Comparison of ENCODE assay signal across 1 cellular context in the genomic region with DNA sequence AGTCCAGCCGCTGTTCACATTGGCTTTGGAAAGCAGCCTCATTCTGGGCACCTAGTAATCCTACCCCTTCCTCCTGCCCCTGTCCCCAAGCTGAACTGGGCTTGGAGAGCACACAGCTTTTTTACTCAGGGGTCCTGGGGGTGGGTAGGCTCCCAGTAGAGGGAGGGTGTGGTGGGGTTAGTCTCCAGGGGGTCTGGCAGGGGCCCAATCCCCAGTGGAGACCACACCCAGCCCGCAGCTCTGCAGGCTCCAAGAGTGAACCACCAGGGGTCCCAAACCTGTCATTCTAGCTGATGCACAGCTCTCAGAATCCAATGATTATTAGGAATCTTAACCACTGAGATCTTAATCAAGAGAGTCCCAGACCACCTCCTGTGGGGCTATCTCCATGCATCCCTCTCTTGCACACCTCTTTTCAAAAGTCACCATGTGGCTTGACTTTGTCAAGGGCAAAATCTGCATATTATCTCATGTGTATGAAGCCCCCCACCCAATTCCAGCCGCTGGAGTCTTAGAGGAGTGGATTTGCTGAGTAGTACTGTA.
TF ChIP-seq lines count a peak whose summit lies in the region.

No MANE protein-coding gene starts in this region.

TF ChIP-seq in endothelial cell of umbilical vein, 7 proteins besides CTCF, POLR2A, EP300 and RAD21:
- TF ChIP-seq MYC (IDR thresholded peaks at IDR 0.05; ENCODE audit: low read depth, low read length), result no peak
- TF ChIP-seq, protein P1, sequence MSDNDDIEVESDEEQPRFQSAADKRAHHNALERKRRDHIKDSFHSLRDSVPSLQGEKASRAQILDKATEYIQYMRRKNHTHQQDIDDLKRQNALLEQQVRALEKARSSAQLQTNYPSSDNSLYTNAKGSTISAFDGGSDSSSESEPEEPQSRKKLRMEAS (IDR thresholded peaks at IDR 0.05; ENCODE audit: insufficient read depth, insufficient read length), result no peak
- no peak for TF ChIP-seq POLR2AphosphoS5 (IDR thresholded peaks at IDR 0.05; ENCODE audit: insufficient read depth, low read depth, low read length)
- no peak for TF ChIP-seq JUN (IDR thresholded peaks at IDR 0.05; ENCODE audit: borderline replicate concordance, insufficient read depth, insufficient read length, low read depth)
- no peak for TF ChIP-seq EZH2 (IDR thresholded peaks at IDR 0.05; ENCODE audit: borderline replicate concordance, low read depth, low read length, severe bottlenecking)
- no peak for TF ChIP-seq GATA2 (IDR thresholded peaks at IDR 0.05; ENCODE audit: insufficient read depth, insufficient read length, low read depth, low read length)
- no peak for TF ChIP-seq FOS (IDR thresholded peaks at IDR 0.05; ENCODE audit: borderline replicate concordance, insufficient read depth, low read length)
